Comparison of ENCODE assay signal across 1 cellular context in the genomic region with DNA sequence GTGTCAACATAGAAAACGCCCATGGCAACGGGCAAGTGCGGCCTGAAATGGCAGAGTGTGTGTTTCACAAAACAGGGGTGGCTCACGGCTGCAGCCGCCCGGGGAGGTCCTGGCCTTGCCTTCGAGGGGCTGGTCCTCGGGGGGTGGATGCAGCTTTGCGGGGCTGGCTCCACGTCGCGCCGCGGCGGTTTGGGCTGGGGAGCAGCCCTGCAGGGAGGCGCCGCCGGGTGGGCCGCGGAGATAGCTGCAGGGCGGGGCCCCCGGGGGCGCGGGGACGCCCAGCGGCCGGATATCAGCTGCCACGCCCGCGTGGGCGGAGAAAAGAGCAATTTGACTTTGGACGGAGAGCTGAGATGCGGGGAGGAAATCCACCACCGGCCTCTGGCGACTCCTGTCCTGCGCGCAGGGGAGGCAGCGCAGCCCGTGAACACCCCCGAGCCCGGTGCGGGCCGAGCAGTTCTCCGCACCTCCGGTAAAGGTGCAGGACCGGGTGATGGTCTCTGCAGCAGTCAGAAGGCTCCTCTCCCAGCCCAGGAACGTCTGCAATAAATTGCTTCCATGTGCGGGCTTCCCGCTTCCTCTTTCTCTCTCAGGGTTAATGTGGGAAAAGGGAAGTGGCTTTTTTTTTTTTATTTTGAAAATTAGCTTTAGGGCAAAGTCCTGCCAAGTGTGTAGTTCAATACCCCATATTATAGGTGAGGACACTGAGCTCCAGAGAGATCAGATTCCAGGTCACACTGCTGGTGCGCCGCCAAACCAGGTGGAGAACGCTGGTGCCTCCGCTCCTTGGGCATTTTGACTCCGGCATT.
A peak's percentile ranks its signal among the peaks of the same experiment; 100 is the strongest.
TF ChIP-seq lines count a peak whose summit lies in the region.

No MANE protein-coding gene starts in this region.

TF ChIP-seq in K562, 482 proteins besides CTCF, POLR2A, EP300 and RAD21 (continued from another document and continues in another):
- TF ChIP-seq, protein P1, sequence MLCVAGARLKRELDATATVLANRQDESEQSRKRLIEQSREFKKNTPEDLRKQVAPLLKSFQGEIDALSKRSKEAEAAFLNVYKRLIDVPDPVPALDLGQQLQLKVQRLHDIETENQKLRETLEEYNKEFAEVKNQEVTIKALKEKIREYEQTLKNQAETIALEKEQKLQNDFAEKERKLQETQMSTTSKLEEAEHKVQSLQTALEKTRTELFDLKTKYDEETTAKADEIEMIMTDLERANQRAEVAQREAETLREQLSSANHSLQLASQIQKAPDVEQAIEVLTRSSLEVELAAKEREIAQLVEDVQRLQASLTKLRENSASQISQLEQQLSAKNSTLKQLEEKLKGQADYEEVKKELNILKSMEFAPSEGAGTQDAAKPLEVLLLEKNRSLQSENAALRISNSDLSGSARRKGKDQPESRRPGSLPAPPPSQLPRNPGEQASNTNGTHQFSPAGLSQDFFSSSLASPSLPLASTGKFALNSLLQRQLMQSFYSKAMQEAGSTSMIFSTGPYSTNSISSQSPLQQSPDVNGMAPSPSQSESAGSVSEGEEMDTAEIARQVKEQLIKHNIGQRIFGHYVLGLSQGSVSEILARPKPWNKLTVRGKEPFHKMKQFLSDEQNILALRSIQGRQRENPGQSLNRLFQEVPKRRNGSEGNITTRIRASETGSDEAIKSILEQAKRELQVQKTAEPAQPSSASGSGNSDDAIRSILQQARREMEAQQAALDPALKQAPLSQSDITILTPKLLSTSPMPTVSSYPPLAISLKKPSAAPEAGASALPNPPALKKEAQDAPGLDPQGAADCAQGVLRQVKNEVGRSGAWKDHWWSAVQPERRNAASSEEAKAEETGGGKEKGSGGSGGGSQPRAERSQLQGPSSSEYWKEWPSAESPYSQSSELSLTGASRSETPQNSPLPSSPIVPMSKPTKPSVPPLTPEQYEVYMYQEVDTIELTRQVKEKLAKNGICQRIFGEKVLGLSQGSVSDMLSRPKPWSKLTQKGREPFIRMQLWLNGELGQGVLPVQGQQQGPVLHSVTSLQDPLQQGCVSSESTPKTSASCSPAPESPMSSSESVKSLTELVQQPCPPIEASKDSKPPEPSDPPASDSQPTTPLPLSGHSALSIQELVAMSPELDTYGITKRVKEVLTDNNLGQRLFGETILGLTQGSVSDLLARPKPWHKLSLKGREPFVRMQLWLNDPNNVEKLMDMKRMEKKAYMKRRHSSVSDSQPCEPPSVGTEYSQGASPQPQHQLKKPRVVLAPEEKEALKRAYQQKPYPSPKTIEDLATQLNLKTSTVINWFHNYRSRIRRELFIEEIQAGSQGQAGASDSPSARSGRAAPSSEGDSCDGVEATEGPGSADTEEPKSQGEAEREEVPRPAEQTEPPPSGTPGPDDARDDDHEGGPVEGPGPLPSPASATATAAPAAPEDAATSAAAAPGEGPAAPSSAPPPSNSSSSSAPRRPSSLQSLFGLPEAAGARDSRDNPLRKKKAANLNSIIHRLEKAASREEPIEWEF (CRISPR knock-in tag; IDR thresholded peaks at IDR 0.05), result no peak
- TF ChIP-seq NR4A1 (CRISPR knock-in tag; IDR thresholded peaks at IDR 0.05) (no peak), NR4A1 (tag; IDR thresholded peaks at IDR 0.05) (0 out of 2 replicates have a peak, but pooled peaks have one; percentile 36), ETV1 (tag; conservative IDR thresholded peaks at IDR 0.05; ENCODE audit: low read depth) (peak; percentile 40), ESRRA (IDR thresholded peaks at IDR 0.05; ENCODE audit: borderline replicate concordance, low read depth) (no peak), ZNF134 (CRISPR knock-in tag; conservative IDR thresholded peaks at IDR 0.05) (peak; percentile 36; the same call in 1 of the 2 replicates), KLF10 (CRISPR knock-in tag; IDR thresholded peaks at IDR 0.05) (no peak), PTBP1 (IDR thresholded peaks at IDR 0.05; ENCODE audit: low read depth, low read length) (no peak), CBX8 (IDR thresholded peaks at IDR 0.05; ENCODE audit: borderline replicate concordance, extremely low read depth, low read depth, low read length, poor library complexity, severe bottlenecking) (no peak), TCFL5 (CRISPR knock-in tag; conservative IDR thresholded peaks at IDR 0.05) (no peak), RBM25 (IDR thresholded peaks at IDR 0.05; ENCODE audit: low read depth, low read length, severe bottlenecking) (no peak), CSDE1 (IDR thresholded peaks at IDR 0.05) (no peak), ZKSCAN3 (CRISPR knock-in tag; IDR thresholded peaks at IDR 0.05) (no peak), MBD2 (IDR thresholded peaks at IDR 0.05; ENCODE audit: borderline replicate concordance, low read depth) (peak; percentile 74; the same call in 1 of the 2 replicates), NELFE (IDR thresholded peaks at IDR 0.05; ENCODE audit: insufficient read depth, insufficient read length) (no peak), PCBP1 (IDR thresholded peaks at IDR 0.05; ENCODE audit: low read depth, low read length, poor library complexity, severe bottlenecking) (no peak), SIRT6 (IDR thresholded peaks at IDR 0.05; ENCODE audit: low read depth, low read length) (no peak), SLC30A9 (CRISPR knock-in tag; IDR thresholded peaks at IDR 0.05) (no peak), LEF1 (IDR thresholded peaks at IDR 0.05) (no peak), NFE2 (IDR thresholded peaks at IDR 0.05; ENCODE audit: low read depth) (no peak), GTF2A2 (tag; IDR thresholded peaks at IDR 0.05) (no peak), GATAD2B (IDR thresholded peaks at IDR 0.05; ENCODE audit: borderline replicate concordance) (peak; percentile 96), FIP1L1 (IDR thresholded peaks at IDR 0.05; ENCODE audit: low read depth, low read length, poor library complexity, severe bottlenecking) (peak; percentile 64), CBX2 (IDR thresholded peaks at IDR 0.05; ENCODE audit: insufficient read depth, low read length, poor library complexity, severe bottlenecking) (no peak), ZBTB7A (IDR thresholded peaks at IDR 0.05; ENCODE audit: borderline replicate concordance, control insufficient read depth, low read depth, low read length) (peak; percentile 94; the same call in 1 of the 2 replicates), SMARCE1 (IDR thresholded peaks at IDR 0.05) (0 out of 2 replicates have a peak, but pooled peaks have one; percentile 28)
- TF ChIP-seq, protein P2, sequence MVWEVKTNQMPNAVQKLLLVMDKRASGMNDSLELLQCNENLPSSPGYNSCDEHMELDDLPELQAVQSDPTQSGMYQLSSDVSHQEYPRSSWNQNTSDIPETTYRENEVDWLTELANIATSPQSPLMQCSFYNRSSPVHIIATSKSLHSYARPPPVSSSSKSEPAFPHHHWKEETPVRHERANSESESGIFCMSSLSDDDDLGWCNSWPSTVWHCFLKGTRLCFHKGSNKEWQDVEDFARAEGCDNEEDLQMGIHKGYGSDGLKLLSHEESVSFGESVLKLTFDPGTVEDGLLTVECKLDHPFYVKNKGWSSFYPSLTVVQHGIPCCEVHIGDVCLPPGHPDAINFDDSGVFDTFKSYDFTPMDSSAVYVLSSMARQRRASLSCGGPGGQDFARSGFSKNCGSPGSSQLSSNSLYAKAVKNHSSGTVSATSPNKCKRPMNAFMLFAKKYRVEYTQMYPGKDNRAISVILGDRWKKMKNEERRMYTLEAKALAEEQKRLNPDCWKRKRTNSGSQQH (CRISPR knock-in tag; IDR thresholded peaks at IDR 0.05), result no peak
- TF ChIP-seq, protein P3, sequence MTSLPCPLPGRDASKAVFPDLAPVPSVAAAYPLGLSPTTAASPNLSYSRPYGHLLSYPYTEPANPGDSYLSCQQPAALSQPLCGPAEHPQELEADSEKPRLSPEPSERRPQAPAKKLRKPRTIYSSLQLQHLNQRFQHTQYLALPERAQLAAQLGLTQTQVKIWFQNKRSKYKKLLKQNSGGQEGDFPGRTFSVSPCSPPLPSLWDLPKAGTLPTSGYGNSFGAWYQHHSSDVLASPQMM (CRISPR knock-in tag; IDR thresholded peaks at IDR 0.05), result no peak
- TF ChIP-seq, protein P4, sequence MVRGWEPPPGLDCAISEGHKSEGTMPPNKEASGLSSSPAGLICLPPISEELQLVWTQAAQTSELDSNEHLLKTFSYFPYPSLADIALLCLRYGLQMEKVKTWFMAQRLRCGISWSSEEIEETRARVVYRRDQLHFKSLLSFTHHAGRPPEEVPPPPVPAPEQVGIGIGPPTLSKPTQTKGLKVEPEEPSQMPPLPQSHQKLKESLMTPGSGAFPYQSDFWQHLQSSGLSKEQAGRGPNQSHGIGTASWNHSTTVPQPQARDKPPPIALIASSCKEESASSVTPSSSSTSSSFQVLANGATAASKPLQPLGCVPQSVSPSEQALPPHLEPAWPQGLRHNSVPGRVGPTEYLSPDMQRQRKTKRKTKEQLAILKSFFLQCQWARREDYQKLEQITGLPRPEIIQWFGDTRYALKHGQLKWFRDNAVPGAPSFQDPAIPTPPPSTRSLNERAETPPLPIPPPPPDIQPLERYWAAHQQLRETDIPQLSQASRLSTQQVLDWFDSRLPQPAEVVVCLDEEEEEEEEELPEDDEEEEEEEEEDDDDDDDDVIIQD (CRISPR knock-in tag; IDR thresholded peaks at IDR 0.05), result no peak
- TF ChIP-seq, protein P5, sequence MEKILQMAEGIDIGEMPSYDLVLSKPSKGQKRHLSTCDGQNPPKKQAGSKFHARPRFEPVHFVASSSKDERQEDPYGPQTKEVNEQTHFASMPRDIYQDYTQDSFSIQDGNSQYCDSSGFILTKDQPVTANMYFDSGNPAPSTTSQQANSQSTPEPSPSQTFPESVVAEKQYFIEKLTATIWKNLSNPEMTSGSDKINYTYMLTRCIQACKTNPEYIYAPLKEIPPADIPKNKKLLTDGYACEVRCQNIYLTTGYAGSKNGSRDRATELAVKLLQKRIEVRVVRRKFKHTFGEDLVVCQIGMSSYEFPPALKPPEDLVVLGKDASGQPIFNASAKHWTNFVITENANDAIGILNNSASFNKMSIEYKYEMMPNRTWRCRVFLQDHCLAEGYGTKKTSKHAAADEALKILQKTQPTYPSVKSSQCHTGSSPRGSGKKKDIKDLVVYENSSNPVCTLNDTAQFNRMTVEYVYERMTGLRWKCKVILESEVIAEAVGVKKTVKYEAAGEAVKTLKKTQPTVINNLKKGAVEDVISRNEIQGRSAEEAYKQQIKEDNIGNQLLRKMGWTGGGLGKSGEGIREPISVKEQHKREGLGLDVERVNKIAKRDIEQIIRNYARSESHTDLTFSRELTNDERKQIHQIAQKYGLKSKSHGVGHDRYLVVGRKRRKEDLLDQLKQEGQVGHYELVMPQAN (IDR thresholded peaks at IDR 0.05; ENCODE audit: borderline replicate concordance), result no peak
- TF ChIP-seq, protein P6, sequence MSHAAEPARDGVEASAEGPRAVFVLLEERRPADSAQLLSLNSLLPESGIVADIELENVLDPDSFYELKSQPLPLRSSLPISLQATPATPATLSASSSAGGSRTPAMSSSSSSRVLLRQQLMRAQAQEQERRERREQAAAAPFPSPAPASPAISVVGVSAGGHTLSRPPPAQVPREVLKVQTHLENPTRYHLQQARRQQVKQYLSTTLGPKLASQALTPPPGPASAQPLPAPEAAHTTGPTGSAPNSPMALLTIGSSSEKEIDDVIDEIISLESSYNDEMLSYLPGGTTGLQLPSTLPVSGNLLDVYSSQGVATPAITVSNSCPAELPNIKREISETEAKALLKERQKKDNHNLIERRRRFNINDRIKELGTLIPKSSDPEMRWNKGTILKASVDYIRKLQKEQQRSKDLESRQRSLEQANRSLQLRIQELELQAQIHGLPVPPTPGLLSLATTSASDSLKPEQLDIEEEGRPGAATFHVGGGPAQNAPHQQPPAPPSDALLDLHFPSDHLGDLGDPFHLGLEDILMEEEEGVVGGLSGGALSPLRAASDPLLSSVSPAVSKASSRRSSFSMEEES (CRISPR knock-in tag; IDR thresholded peaks at IDR 0.05), result no peak
- TF ChIP-seq, protein P7, sequence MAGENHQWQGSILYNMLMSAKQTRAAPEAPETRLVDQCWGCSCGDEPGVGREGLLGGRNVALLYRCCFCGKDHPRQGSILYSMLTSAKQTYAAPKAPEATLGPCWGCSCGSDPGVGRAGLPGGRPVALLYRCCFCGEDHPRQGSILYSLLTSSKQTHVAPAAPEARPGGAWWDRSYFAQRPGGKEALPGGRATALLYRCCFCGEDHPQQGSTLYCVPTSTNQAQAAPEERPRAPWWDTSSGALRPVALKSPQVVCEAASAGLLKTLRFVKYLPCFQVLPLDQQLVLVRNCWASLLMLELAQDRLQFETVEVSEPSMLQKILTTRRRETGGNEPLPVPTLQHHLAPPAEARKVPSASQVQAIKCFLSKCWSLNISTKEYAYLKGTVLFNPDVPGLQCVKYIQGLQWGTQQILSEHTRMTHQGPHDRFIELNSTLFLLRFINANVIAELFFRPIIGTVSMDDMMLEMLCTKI (IDR thresholded peaks at IDR 0.05; ENCODE audit: partially characterized antibody), result no peak
- TF ChIP-seq, protein P8, sequence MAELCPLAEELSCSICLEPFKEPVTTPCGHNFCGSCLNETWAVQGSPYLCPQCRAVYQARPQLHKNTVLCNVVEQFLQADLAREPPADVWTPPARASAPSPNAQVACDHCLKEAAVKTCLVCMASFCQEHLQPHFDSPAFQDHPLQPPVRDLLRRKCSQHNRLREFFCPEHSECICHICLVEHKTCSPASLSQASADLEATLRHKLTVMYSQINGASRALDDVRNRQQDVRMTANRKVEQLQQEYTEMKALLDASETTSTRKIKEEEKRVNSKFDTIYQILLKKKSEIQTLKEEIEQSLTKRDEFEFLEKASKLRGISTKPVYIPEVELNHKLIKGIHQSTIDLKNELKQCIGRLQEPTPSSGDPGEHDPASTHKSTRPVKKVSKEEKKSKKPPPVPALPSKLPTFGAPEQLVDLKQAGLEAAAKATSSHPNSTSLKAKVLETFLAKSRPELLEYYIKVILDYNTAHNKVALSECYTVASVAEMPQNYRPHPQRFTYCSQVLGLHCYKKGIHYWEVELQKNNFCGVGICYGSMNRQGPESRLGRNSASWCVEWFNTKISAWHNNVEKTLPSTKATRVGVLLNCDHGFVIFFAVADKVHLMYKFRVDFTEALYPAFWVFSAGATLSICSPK (IDR thresholded peaks at IDR 0.05; ENCODE audit: borderline replicate concordance), result no peak
- TF ChIP-seq, protein P9, sequence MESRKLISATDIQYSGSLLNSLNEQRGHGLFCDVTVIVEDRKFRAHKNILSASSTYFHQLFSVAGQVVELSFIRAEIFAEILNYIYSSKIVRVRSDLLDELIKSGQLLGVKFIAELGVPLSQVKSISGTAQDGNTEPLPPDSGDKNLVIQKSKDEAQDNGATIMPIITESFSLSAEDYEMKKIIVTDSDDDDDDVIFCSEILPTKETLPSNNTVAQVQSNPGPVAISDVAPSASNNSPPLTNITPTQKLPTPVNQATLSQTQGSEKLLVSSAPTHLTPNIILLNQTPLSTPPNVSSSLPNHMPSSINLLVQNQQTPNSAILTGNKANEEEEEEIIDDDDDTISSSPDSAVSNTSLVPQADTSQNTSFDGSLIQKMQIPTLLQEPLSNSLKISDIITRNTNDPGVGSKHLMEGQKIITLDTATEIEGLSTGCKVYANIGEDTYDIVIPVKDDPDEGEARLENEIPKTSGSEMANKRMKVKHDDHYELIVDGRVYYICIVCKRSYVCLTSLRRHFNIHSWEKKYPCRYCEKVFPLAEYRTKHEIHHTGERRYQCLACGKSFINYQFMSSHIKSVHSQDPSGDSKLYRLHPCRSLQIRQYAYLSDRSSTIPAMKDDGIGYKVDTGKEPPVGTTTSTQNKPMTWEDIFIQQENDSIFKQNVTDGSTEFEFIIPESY (CRISPR knock-in tag; IDR thresholded peaks at IDR 0.05), result no peak
- TF ChIP-seq, protein P10, sequence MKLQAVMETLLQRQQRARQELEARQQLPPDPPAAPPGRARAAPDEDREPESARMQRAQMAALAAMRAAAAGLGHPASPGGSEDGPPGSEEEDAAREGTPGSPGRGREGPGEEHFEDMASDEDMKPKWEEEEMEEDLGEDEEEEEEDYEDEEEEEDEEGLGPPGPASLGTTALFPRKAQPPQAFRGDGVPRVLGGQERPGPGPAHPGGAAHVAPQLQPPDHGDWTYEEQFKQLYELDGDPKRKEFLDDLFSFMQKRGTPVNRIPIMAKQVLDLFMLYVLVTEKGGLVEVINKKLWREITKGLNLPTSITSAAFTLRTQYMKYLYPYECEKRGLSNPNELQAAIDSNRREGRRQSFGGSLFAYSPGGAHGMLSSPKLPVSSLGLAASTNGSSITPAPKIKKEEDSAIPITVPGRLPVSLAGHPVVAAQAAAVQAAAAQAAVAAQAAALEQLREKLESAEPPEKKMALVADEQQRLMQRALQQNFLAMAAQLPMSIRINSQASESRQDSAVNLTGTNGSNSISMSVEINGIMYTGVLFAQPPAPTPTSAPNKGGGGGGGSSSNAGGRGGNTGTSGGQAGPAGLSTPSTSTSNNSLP (IDR thresholded peaks at IDR 0.05; ENCODE audit: borderline replicate concordance, low read depth, low read length), result no peak
